8 cellular contexts compared by ENCODE assay signal in genomic region chr11:58675344-58676155, GRCh38. TPM values are rescaled to one million over a fixed set of nuclear protein-coding genes. Genes with fewer than 3 reads are reported as not detected.
DNase-seq lines count a peak whose midpoint lies in the region; ATAC-seq lines count a peak whose summit lies in the region.

No MANE protein-coding gene starts in this region.

- ATAC-seq in GM21576 (IDR thresholded peaks at IDR 0.05; ENCODE audit: unreplicated experiment) = peak; percentile 90
- ATAC-seq in activated naive CD8-positive, alpha-beta T cell treated with anti-CD3 and anti-CD28 coated beads, Interleukin-2, amount 50 U/mL, for 24 hours = peak; percentile 93
- peak; percentile 92 for ATAC-seq in left ventricle myocardium superior
- peak; percentile 90 for ATAC-seq in sciatic nerve

- H3K27ac Mint-ChIP-seq in activated naive CD8-positive, alpha-beta T cell treated with anti-CD3 and anti-CD28 coated beads, Interleukin-2, amount 50 U/mL, for 24 hours = no peak overlapping the region

- in situ Hi-C loops in KBM-7 (cut with MboI; ENCODE audit: low pct_unique_long_range_greater_than_20kb, low sequenced_read_pairs) = no loop called here

- no peaks in the 10 kb centered on the region for H3K9me3 Mint-ChIP-seq in activated naive CD8-positive, alpha-beta T cell treated with anti-CD3 and anti-CD28 coated beads, Interleukin-2, amount 50 U/mL, for 24 hours

- DNase-seq in GF-D8 (lab: John Stamatoyannopoulos, UW) = peak; percentile 6
- peak; percentile 70 for DNase-seq in KBM-7
- peak; percentile 68 for DNase-seq in SW480 (ENCODE audit: low spot score)
- DNase-seq in activated naive CD8-positive, alpha-beta T cell treated with anti-CD3 and anti-CD28 coated beads, Interleukin-2, amount 50 U/mL, for 24 hours = peak; percentile 84
- peak; percentile 87 for DNase-seq in left ventricle myocardium superior
- peak; percentile 90 for DNase-seq in sciatic nerve (ENCODE audit: low spot score)
- DNase-seq in NCI-H187 treated with DMSO at 0.1 percent for 48 hours (lab: John Stamatoyannopoulos, UW) = no peak

- no peak overlapping the region for H3K4me3 Mint-ChIP-seq in activated naive CD8-positive, alpha-beta T cell treated with anti-CD3 and anti-CD28 coated beads, Interleukin-2, amount 50 U/mL, for 24 hours

- intact Hi-C loops in left ventricle myocardium superior (cut with micrococcal nuclease) (loop anchor here (5.0 kb wide), 1 partner anchor 103 kb away; no protein-coding TSS in a partner anchor), sciatic nerve (cut with DNase I) (no loop called here)

- no peaks in the 10 kb centered on the region for H3K36me3 Mint-ChIP-seq in activated naive CD8-positive, alpha-beta T cell treated with anti-CD3 and anti-CD28 coated beads, Interleukin-2, amount 50 U/mL, for 24 hours (ENCODE audit: low read depth)

- H3K27me3 Mint-ChIP-seq in activated naive CD8-positive, alpha-beta T cell treated with anti-CD3 and anti-CD28 coated beads, Interleukin-2, amount 50 U/mL, for 24 hours = peaks cover under 1% of the 10 kb centered on the region

- no peaks in the 10 kb centered on the region for H3K4me1 Mint-ChIP-seq in activated naive CD8-positive, alpha-beta T cell treated with anti-CD3 and anti-CD28 coated beads, Interleukin-2, amount 50 U/mL, for 24 hours

RNA-seq across cellular contexts. Expression of gene CNTF, which starts 53.1 kb away (rescaled TPM):
- total RNA-seq in left ventricle myocardium superior = 1.4 TPM
- total RNA-seq in sciatic nerve = 426 TPM

RNA-seq across cellular contexts. Expression of gene GLYAT, which starts 56.2 kb away (rescaled TPM):
- total RNA-seq in left ventricle myocardium superior (0.59 TPM), sciatic nerve (2.6 TPM)

Comparison
In these comparisons a context has a peak if more than half of its experiments do, and no peak if none do; other contexts are left out.
1. RNA of gene CNTF, which starts 53.1 kb away (total RNA-seq): 426 TPM in sciatic nerve (single experiment); 1.4 TPM in left ventricle myocardium superior (single experiment); every median in the first group is over 100 times any median in the second.
2. Peak in every context shown above with its lines, with median percentiles within 50 percentile points of each other: ATAC-seq.